Comparison of ENCODE assay signal across 20 cellular contexts in genomic region chr16:66871840-66872239, GRCh38. TPM values are rescaled to one million over a fixed set of nuclear protein-coding genes. Genes with fewer than 3 reads are reported as not detected.
"Had no signal": no experiment of that assay in that cellular context is flagged by ENCODE, and none has a peak within 500 bp of the region (broad histone marks: within the 10 kb centered on the region; RNA-seq: fewer than 3 reads in every experiment).

No MANE protein-coding gene starts in this region.

- H3K4me3 ChIP-seq: right lobe of liver had no signal

- H3K9me3 ChIP-seq: ascending aorta, breast epithelium, heart right ventricle, left ventricle myocardium inferior, right lobe of liver, thoracic aorta had no signal

- H3K36me3 ChIP-seq: ascending aorta, breast epithelium, heart right ventricle, left ventricle myocardium inferior, right lobe of liver, thoracic aorta had no signal

- H3K27ac ChIP-seq: breast epithelium, heart right ventricle, left ventricle myocardium inferior, right lobe of liver, thoracic aorta had no signal

- ATAC-seq: heart right ventricle, right lobe of liver had no signal

- H3K27me3 ChIP-seq: ascending aorta, breast epithelium, right lobe of liver had no signal

- H3K4me3 Mint-ChIP-seq: activated B cell treated with CpG ODN at 0.5 μM for 24 hours had no signal

- DNase-seq: activated B cell treated with CpG ODN at 0.5 μM for 24 hours; activated CD4-positive, alpha-beta T cell treated with anti-CD3 and anti-CD28 coated beads for 48 hours; activated naive CD4-positive, alpha-beta T cell; cerebellar nuclear complex; endodermal cell; heart right ventricle; left ventricle myocardium inferior; nephron progenitor cell had no signal

- H3K9me3 Mint-ChIP-seq: activated B cell treated with CpG ODN at 0.5 μM for 24 hours, endodermal cell, nephron progenitor cell had no signal

- FAIRE-seq: frontal cortex, keratinocyte had no signal

- H3K27ac Mint-ChIP-seq: activated B cell treated with CpG ODN at 0.5 μM for 24 hours, endodermal cell, nephron progenitor cell had no signal

- H3K4me1 ChIP-seq: breast epithelium had no signal

RNA-seq across cellular contexts. Expression of gene CA7, which starts 27.6 kb away (rescaled TPM):
- total RNA-seq: activated B cell treated with CpG ODN at 0.5 μM for 24 hours, ascending aorta, dermis microvascular lymphatic vessel endothelial cell, endodermal cell, frontal cortex, heart right ventricle, left ventricle myocardium inferior, omental fat pad, pulmonary artery endothelial cell, right lobe of liver, thoracic aorta, urinary bladder had no signal
- polyA plus RNA-seq: heart right ventricle, keratinocyte, urinary bladder had no signal

RNA-seq across cellular contexts. Expression of gene CDH16, which starts 46.8 kb away (rescaled TPM):
- total RNA-seq: activated B cell treated with CpG ODN at 0.5 μM for 24 hours; activated T-helper 1 cell treated with anti-CD3 and anti-CD28 coated beads, Interleukin-12 subunit alpha, Interleukin-12 subunit beta, Interleukin-2, Interleukin-4 antibody, amounts not matched to agents 30 ng/mL and 10 ng/mL and 1 ng/mL, durations not matched to agents 14 hours and 24 hours and 36 hours; ascending aorta; breast epithelium; dermis microvascular lymphatic vessel endothelial cell; endodermal cell; frontal cortex; left ventricle myocardium inferior; omental fat pad; pulmonary artery endothelial cell; T-helper 2 cell treated with Interferon-gamma antibody and Interleukin-4, amounts not matched to agents 100 ng/mL and 5 ng/mL, for 36 hours; thoracic aorta; urinary bladder had no signal
- polyA plus RNA-seq: urinary bladder had no signal

RNA-seq across cellular contexts. Expression of gene RRAD, which starts 53.5 kb away (rescaled TPM):
- total RNA-seq: activated B cell treated with CpG ODN at 0.5 μM for 24 hours had no signal
